1 cellular context compared by ENCODE assay signal in genomic region chr17:40443196-40443987, GRCh38.
A peak's percentile ranks its signal among the peaks of the same experiment; 100 is the strongest.
TF ChIP-seq lines count a peak whose summit lies in the region.

TSS of gene IGFBP4 (plus strand) at chr17:40443450. CDS start at chr17:40443736, 286 bp downstream.

TF ChIP-seq in HepG2, 621 proteins besides CTCF, POLR2A, EP300 and RAD21 (continued from another document and continues in another):
- peak; percentile 1; the same call in 1 of the 2 replicates for TF ChIP-seq ZNF281 (CRISPR knock-in tag; IDR thresholded peaks at IDR 0.05; ENCODE audit: borderline replicate concordance)
- TF ChIP-seq HMG20A (CRISPR knock-in tag; IDR thresholded peaks at IDR 0.05; ENCODE audit: borderline replicate concordance), result no peak
- no peak for TF ChIP-seq SIX4 (CRISPR knock-in tag; IDR thresholded peaks at IDR 0.05)
- no peak for TF ChIP-seq ZNF253 (CRISPR knock-in tag; IDR thresholded peaks at IDR 0.05; ENCODE audit: borderline replicate concordance)
- peak; percentile 89 for TF ChIP-seq ZNF274 (CRISPR knock-in tag; IDR thresholded peaks at IDR 0.05)
- no peak for TF ChIP-seq ZNF775 (CRISPR knock-in tag; IDR thresholded peaks at IDR 0.05; ENCODE audit: borderline replicate concordance)
- no peak; the same call in 1 of the 2 replicates for TF ChIP-seq GPN1 (CRISPR knock-in tag; IDR thresholded peaks at IDR 0.05; ENCODE audit: borderline replicate concordance)
- no peak; the same call in 1 of the 2 replicates for TF ChIP-seq NRL (CRISPR knock-in tag; IDR thresholded peaks at IDR 0.05; ENCODE audit: borderline replicate concordance)
- TF ChIP-seq ZNF780A (CRISPR knock-in tag; IDR thresholded peaks at IDR 0.05), result peak; percentile 85; the same call in 1 of the 2 replicates
- TF ChIP-seq ZNF414 (CRISPR knock-in tag; IDR thresholded peaks at IDR 0.05), result no peak
- TF ChIP-seq MLX (CRISPR knock-in tag; IDR thresholded peaks at IDR 0.05), result no peak
- TF ChIP-seq ARNT2 (CRISPR knock-in tag; IDR thresholded peaks at IDR 0.05; ENCODE audit: low read depth), result peak; percentile 54; the same call in 1 of the 2 replicates
- no peak for TF ChIP-seq MAFF (IDR thresholded peaks at IDR 0.05; ENCODE audit: low read depth, low read length)
- 0 out of 2 replicates have a peak, but pooled peaks have one; percentile 28 for TF ChIP-seq GMEB1 (CRISPR knock-in tag; IDR thresholded peaks at IDR 0.05; ENCODE audit: borderline replicate concordance)
- peak; percentile 83 for TF ChIP-seq PATZ1 (CRISPR knock-in tag; IDR thresholded peaks at IDR 0.05)
- TF ChIP-seq TRIM24 (CRISPR knock-in tag; IDR thresholded peaks at IDR 0.05), result no peak
- TF ChIP-seq ZGPAT (CRISPR knock-in tag; IDR thresholded peaks at IDR 0.05), result no peak; the same call in 1 of the 2 replicates
- TF ChIP-seq HNRNPH1 (optimal IDR thresholded peaks at IDR 0.05; ENCODE audit: low read depth, low read length), result no peak
- TF ChIP-seq ZNF782 (CRISPR knock-in tag; IDR thresholded peaks at IDR 0.05; ENCODE audit: borderline replicate concordance), result peak; percentile 88; the same call in 1 of the 2 replicates
- TF ChIP-seq DMTF1 (CRISPR knock-in tag; IDR thresholded peaks at IDR 0.05), result no peak
- TF ChIP-seq ZNF331 (CRISPR knock-in tag; IDR thresholded peaks at IDR 0.05), result peak; percentile 67; the same call in 1 of the 2 replicates
- TF ChIP-seq POGK (CRISPR knock-in tag; conservative IDR thresholded peaks at IDR 0.05), result peak; percentile 85
- TF ChIP-seq SMARCC2 (IDR thresholded peaks at IDR 0.05), result no peak
- peak; percentile 90 for TF ChIP-seq CEBPG (CRISPR knock-in tag; IDR thresholded peaks at IDR 0.05)
- peak; percentile 71; the same call in 1 of the 2 replicates for TF ChIP-seq ERF (CRISPR knock-in tag; IDR thresholded peaks at IDR 0.05)
- no peak; the same call in 1 of the 2 replicates for TF ChIP-seq MYNN (CRISPR knock-in tag; IDR thresholded peaks at IDR 0.05; ENCODE audit: low read depth)
- TF ChIP-seq ZNF143 (CRISPR knock-in tag; IDR thresholded peaks at IDR 0.05), result no peak; the same call in 1 of the 2 replicates
- peak; percentile 79 for TF ChIP-seq ZNF12 (CRISPR knock-in tag; IDR thresholded peaks at IDR 0.05)
- no peak for TF ChIP-seq TEF (CRISPR knock-in tag; IDR thresholded peaks at IDR 0.05)
- TF ChIP-seq ZNF713 (CRISPR knock-in tag; IDR thresholded peaks at IDR 0.05), result no peak
- TF ChIP-seq EEA1 (CRISPR knock-in tag; IDR thresholded peaks at IDR 0.05; ENCODE audit: borderline replicate concordance), result peak; percentile 70; the same call in 1 of the 2 replicates
- no peak for TF ChIP-seq DNMT3B (CRISPR knock-in tag; conservative IDR thresholded peaks at IDR 0.05)
- 0 out of 2 replicates have a peak, but pooled peaks have one; percentile 57 for TF ChIP-seq ZBTB49 (CRISPR knock-in tag; IDR thresholded peaks at IDR 0.05; ENCODE audit: borderline replicate concordance)
- TF ChIP-seq TOE1 (CRISPR knock-in tag; IDR thresholded peaks at IDR 0.05), result no peak
- no peak for TF ChIP-seq RNF219 (CRISPR knock-in tag; IDR thresholded peaks at IDR 0.05)
- TF ChIP-seq PRPF4 (IDR thresholded peaks at IDR 0.05; ENCODE audit: low read depth, low read length, poor library complexity, severe bottlenecking), result no peak
- TF ChIP-seq KDM1A (CRISPR knock-in tag; IDR thresholded peaks at IDR 0.05), result peak; percentile 48; the same call in 1 of the 2 replicates
- TF ChIP-seq TFDP2 (CRISPR knock-in tag; IDR thresholded peaks at IDR 0.05), result peak; percentile 81
